In the genomic region with DNA sequence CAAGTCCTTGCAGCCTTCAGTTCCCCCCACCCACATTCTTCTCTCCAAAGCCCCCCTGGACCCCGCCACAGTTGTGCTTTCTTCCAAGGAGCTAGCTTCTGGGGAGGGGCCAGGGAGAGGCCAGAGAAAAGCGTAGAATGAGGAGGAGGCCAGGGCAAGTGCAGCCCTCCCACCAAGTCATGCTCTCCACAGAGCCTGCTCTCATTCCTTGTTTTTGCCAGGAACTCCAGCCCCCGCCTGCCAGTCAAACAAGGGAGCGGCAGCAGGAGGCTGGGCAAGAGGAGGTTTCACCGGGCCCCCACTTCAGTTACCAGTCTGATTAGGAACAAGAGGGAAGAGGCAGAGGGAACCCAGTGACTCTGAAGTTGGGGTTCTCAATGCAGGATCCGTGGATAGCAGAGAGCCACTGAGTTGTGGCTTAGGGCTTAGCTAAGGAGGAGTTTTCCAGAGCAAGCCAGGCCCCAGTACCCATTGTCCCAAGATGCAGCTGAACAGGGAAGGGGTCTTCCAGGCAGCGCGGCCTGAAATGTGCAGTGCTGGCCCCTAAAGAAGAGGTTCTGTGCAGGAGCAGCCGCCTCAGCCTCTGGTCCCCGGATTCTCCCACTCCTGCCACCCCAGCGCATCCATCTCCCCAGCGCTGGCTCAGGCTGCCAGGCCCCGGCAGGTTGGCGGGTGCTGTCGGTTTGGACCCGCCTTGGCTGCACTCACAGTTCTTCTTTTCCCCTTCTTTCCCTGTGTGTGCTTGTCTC, we compare ENCODE assay signal across 14 cellular contexts.
DNase-seq lines count a peak whose midpoint lies in the region; ATAC-seq and TF ChIP-seq lines count a peak whose summit lies in the region.
"Had no signal": no experiment of that assay in that cellular context is flagged by ENCODE, and none has a peak within 500 bp of the region (broad histone marks: within the 10 kb centered on the region; RNA-seq: fewer than 3 reads in every experiment).

No MANE protein-coding gene starts in this region.

- no peaks in the 10 kb centered on the region for H3K27me3 ChIP-seq in SJSA1 (replicated peaks)

- H3K36me3 ChIP-seq in SJSA1: no peaks in the 10 kb centered on the region

- no peak for TF ChIP-seq CTCF in glutamatergic neuron (IDR thresholded peaks at IDR 0.05; ENCODE audit: partially characterized antibody, unreplicated experiment)
- TF ChIP-seq CTCF in nephron progenitor cell (IDR thresholded peaks at IDR 0.05): no peak

- H3K4me3 ChIP-seq in SJSA1: no peak overlapping the region

- ATAC-seq in esophagus mucosa (no peak), GM18511 (IDR thresholded peaks at IDR 0.05; ENCODE audit: unreplicated experiment) (no peak)
- ATAC-seq: activated CD8-positive, alpha-beta memory T cell treated with anti-CD3 and anti-CD28 coated beads, Interleukin-2, amount 10 ng/mL, durations not matched to agents 7 days and 5 days had no signal

- no peaks in the 10 kb centered on the region for H3K36me3 Mint-ChIP-seq in glutamatergic neuron (ENCODE audit: unreplicated experiment)
- H3K36me3 Mint-ChIP-seq in nephron progenitor cell (ENCODE audit: low read depth): peaks cover 48% of the 10 kb centered on the region
- H3K36me3 Mint-ChIP-seq in activated naive CD8-positive, alpha-beta T cell treated with anti-CD3 and anti-CD28 coated beads for 36 hours: no peaks in the 10 kb centered on the region
- H3K36me3 Mint-ChIP-seq: activated CD8-positive, alpha-beta memory T cell treated with anti-CD3 and anti-CD28 coated beads, Interleukin-2, amount 10 ng/mL, durations not matched to agents 7 days and 5 days had no signal

- no peak overlapping the region for H3K27ac Mint-ChIP-seq in glutamatergic neuron (ENCODE audit: unreplicated experiment)
- H3K27ac Mint-ChIP-seq in nephron progenitor cell: peak overlapping the region; percentile 84
- no peak overlapping the region for H3K27ac Mint-ChIP-seq in activated naive CD8-positive, alpha-beta T cell treated with anti-CD3 and anti-CD28 coated beads for 36 hours
- H3K27ac Mint-ChIP-seq: activated CD8-positive, alpha-beta memory T cell treated with anti-CD3 and anti-CD28 coated beads, Interleukin-2, amount 10 ng/mL, durations not matched to agents 7 days and 5 days had no signal

- H3K27me3 Mint-ChIP-seq in glutamatergic neuron (ENCODE audit: unreplicated experiment) (peaks cover 6% of the 10 kb centered on the region), nephron progenitor cell (ENCODE audit: low read depth, poor library complexity) (no peaks in the 10 kb centered on the region)
- H3K27me3 Mint-ChIP-seq in activated naive CD8-positive, alpha-beta T cell treated with anti-CD3 and anti-CD28 coated beads for 36 hours: no peaks in the 10 kb centered on the region

- H3K4me1 Mint-ChIP-seq in glutamatergic neuron (ENCODE audit: low read depth, unreplicated experiment) (peaks cover 3% of the 10 kb centered on the region), nephron progenitor cell (no peaks in the 10 kb centered on the region)
- H3K4me1 Mint-ChIP-seq in activated naive CD8-positive, alpha-beta T cell treated with anti-CD3 and anti-CD28 coated beads for 36 hours: no peaks in the 10 kb centered on the region
- H3K4me1 Mint-ChIP-seq: activated CD8-positive, alpha-beta memory T cell treated with anti-CD3 and anti-CD28 coated beads, Interleukin-2, amount 10 ng/mL, durations not matched to agents 7 days and 5 days had no signal

- H3K27ac ChIP-seq in SJSA1: peak overlapping the region; percentile 19; the same call in 1 of the 2 replicates
- H3K27ac ChIP-seq in substantia nigra (ENCODE audit: low read depth, low read length, poor library complexity, severe bottlenecking): peak overlapping the region; percentile 35

- DNase-seq in SJSA1 (ENCODE audit: low read depth in 1 of 2, low spot score in 2 of 2): no peak
- peak; percentile 7 for DNase-seq in glutamatergic neuron
- no peak for DNase-seq in nephron progenitor cell
- no peak for DNase-seq in substantia nigra (lab: John Stamatoyannopoulos, UW)
- no peak for DNase-seq in activated naive CD8-positive, alpha-beta T cell treated with anti-CD3 and anti-CD28 coated beads for 36 hours
- no peak for DNase-seq in ureter (ENCODE audit: low spot score)
- DNase-seq: activated CD4-positive, CD25-positive, alpha-beta regulatory T cell treated with anti-CD3 and anti-CD28 coated beads, Interleukin-2, amount 50 U/mL, for 72 hours; activated CD8-positive, alpha-beta memory T cell treated with anti-CD3 and anti-CD28 coated beads, Interleukin-2, amount 10 ng/mL, durations not matched to agents 7 days and 5 days; effector CD4-positive, alpha-beta T cell; NCI-H2227 treated with DMSO at 0.1 percent for 48 hours; SIG-M5; stimulated activated CD4-positive, alpha-beta T cell treated with anti-CD3 and anti-CD28 coated beads, Interleukin-15, amount 100 ng/mL, for 24 hours had no signal

- no peaks in the 10 kb centered on the region for H3K9me3 ChIP-seq in SJSA1 (replicated peaks)

- peaks cover 9% of the 10 kb centered on the region for H3K9me3 Mint-ChIP-seq in glutamatergic neuron (ENCODE audit: unreplicated experiment)
- H3K9me3 Mint-ChIP-seq in nephron progenitor cell: no peaks in the 10 kb centered on the region
- no peaks in the 10 kb centered on the region for H3K9me3 Mint-ChIP-seq in activated naive CD8-positive, alpha-beta T cell treated with anti-CD3 and anti-CD28 coated beads for 36 hours

- H3K4me3 Mint-ChIP-seq in glutamatergic neuron (ENCODE audit: unreplicated experiment) (no peak overlapping the region), nephron progenitor cell (no peak overlapping the region)
- no peak overlapping the region for H3K4me3 Mint-ChIP-seq in activated naive CD8-positive, alpha-beta T cell treated with anti-CD3 and anti-CD28 coated beads for 36 hours
- H3K4me3 Mint-ChIP-seq: activated CD8-positive, alpha-beta memory T cell treated with anti-CD3 and anti-CD28 coated beads, Interleukin-2, amount 10 ng/mL, durations not matched to agents 7 days and 5 days had no signal

- H3K4me1 ChIP-seq in SJSA1 (replicated peaks): peaks cover 19% of the 10 kb centered on the region
